8 cellular contexts compared by ENCODE assay signal in the genomic region with DNA sequence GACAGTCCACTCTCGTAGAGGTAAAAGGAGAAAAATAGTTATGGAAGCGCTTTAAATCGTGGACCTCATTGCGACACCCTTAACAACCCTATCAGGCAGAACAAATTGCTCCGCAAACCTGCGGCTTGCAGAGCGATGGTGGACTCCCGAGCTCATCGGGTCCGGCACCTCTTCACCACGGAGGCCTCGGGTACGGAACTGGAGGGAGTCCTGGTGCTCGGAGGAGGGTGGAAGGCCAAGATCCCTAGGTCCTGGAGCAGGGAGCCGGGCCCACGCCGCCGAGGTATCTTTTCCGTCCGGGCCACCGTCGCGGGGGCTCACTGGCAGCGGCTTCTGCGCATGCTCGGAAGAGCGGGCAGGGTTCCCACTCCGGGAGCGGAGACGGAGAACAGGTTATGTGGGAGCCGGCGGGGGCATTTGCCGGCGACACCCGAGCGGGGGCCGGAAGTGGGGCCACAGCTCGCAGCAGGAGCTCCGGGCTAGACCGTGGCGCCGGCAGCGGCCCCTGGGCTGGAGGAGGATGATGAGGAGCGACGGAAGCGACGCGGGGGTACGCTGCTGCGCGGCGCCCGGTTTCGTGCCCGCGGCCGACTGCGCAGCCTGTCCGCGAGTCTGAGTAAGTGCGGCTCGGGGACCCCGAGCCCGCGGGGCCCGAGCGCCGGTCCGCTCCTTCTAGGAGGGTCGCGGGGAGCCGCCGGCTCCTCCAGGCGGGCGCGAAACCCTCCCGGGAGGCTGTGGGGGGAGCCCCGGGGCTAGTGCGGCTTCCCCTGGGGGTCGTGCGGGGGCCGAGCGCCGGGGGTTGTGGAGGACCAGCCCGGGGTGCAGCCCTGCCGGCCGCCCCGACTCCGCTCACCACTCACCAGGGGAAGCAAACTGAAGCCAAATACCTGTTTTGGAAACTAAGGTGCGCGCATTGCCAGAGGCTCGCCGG. TPM values are rescaled to one million over a fixed set of nuclear protein-coding genes. Genes with fewer than 3 reads are reported as not detected.
A peak's percentile ranks its signal among the peaks of the same experiment; 100 is the strongest.
DNase-seq lines count a peak whose midpoint lies in the region; TF ChIP-seq lines count a peak whose summit lies in the region.

ABHD13 (plus strand) TSS at position 349 of the 931 bp plus-strand sequence. CDS start 10,827 bp downstream, outside the sequence.

- H2AK5ac ChIP-seq in mesendoderm (ENCODE audit: low read length) = no peak within 1 kb of the TSS

- peak within 1 kb of the TSS; percentile 98 for H3K18ac ChIP-seq in mesendoderm (ENCODE audit: low read length)

- H3K79me1 ChIP-seq in mesendoderm (ENCODE audit: low read length) = peaks cover 6% of the 10 kb centered on the region

- no peak within 1 kb of the TSS for H3K23ac ChIP-seq in mesendoderm (ENCODE audit: low read length)

- H3K9ac ChIP-seq in endocrine pancreas (ENCODE audit: control insufficient read depth, insufficient read depth, low read length) = peak within 1 kb of the TSS; percentile 97
- peak within 1 kb of the TSS; percentile 83 for H3K9ac ChIP-seq in mesendoderm (ENCODE audit: low read length)

- no peak within 1 kb of the TSS for H2BK15ac ChIP-seq in mesendoderm (replicated peaks; ENCODE audit: low read depth)

- H3K4me2 ChIP-seq in mesendoderm (ENCODE audit: low read length) = peak within 1 kb of the TSS; percentile 79

- peak within 1 kb of the TSS; percentile 73 for H3K27ac ChIP-seq in mesendoderm (ENCODE audit: low read depth, low read length)

- no peaks in the 10 kb centered on the region for H3K27me3 ChIP-seq in endocrine pancreas (ENCODE audit: control insufficient read depth, insufficient read depth, low read length)
- no peaks in the 10 kb centered on the region for H3K27me3 ChIP-seq in mesendoderm (ENCODE audit: insufficient read depth, low read length, poor library complexity)

- DNase-seq in COR-L47 (lab: John Stamatoyannopoulos, UW) (peak; percentile 98), GM20000 (ENCODE audit: low spot score) (peak; percentile 97), HS-5 (ENCODE audit: low read depth) (peak; percentile 48), NOMO-1 (lab: John Stamatoyannopoulos, UW; ENCODE audit: unreplicated experiment in 2 of 2) (peak; percentile 78 to 81), mesendoderm (peak; percentile 96)
- peak; percentile 83 to 84 (median 84) for DNase-seq in activated CD8-positive, alpha-beta memory T cell treated with anti-CD3 and anti-CD28 coated beads for 48 hours (ENCODE audit: low read depth in 2 of 3, low spot score in 2 of 3)
- peak; percentile 85 for DNase-seq in stimulated activated CD8-positive, alpha-beta memory T cell treated with anti-CD3 and anti-CD28 coated beads, Interleukin-12 subunit alpha, Interleukin-12 subunit beta, amount 100 ng/mL, for 4 hours (ENCODE audit: low read depth)

- H2BK120ac ChIP-seq in mesendoderm (ENCODE audit: low read depth, low read length) = no peak within 1 kb of the TSS

- peaks cover 19% of the 10 kb centered on the region for H3K79me2 ChIP-seq in mesendoderm (ENCODE audit: control insufficient read depth, insufficient read depth, low read length)

- no peak within 1 kb of the TSS for H2BK5ac ChIP-seq in mesendoderm (ENCODE audit: low read length)

- H3K56ac ChIP-seq in mesendoderm (ENCODE audit: low read length) = peak within 1 kb of the TSS; percentile 94

- H4K8ac ChIP-seq in mesendoderm (ENCODE audit: low read depth, low read length) = peak within 1 kb of the TSS; percentile 87

- no peaks in the 10 kb centered on the region for H3K36me3 ChIP-seq in endocrine pancreas (ENCODE audit: control insufficient read depth, insufficient read depth, low read length)
- no peaks in the 10 kb centered on the region for H3K36me3 ChIP-seq in mesendoderm (ENCODE audit: control insufficient read depth, insufficient read depth, low read length)

- H3K9me3 ChIP-seq in endocrine pancreas (ENCODE audit: control insufficient read depth, low read length) = no peaks in the 10 kb centered on the region

- WGBS in mesendoderm (ENCODE audit: extremely low coverage, insufficient coverage, low lambda C conversion rate) = no CpG with 5 or more reads among the region's 93 CpGs

- peak within 1 kb of the TSS; percentile 98 for H3K4me3 ChIP-seq in endocrine pancreas (ENCODE audit: control insufficient read depth, insufficient read depth, low read length)
- peak within 1 kb of the TSS; percentile 74 for H3K4me3 ChIP-seq in mesendoderm (ENCODE audit: low read length)

- no peak within 1 kb of the TSS for H4K5ac ChIP-seq in mesendoderm (ENCODE audit: low read length)

- H3K4ac ChIP-seq in mesendoderm (ENCODE audit: low read depth, low read length) = peak within 1 kb of the TSS; percentile 78

- H3K4me1 ChIP-seq in endocrine pancreas (ENCODE audit: control insufficient read depth, insufficient read depth, low read length) = peaks cover 39% of the 10 kb centered on the region
- H3K4me1 ChIP-seq in mesendoderm (ENCODE audit: control insufficient read depth, low read depth, low read length) = no peaks in the 10 kb centered on the region

- no peak for TF ChIP-seq CTCF in GM20000 (IDR thresholded peaks at IDR 0.05; ENCODE audit: extremely low read depth, missing control alignments)

RNA-seq across cellular contexts. Expression of gene ABHD13, which starts in this region (rescaled TPM):
- 5.3 TPM for polyA plus RNA-seq in mesendoderm (2013, experiment 1 of 2)
- 5.1 TPM for polyA plus RNA-seq in mesendoderm (2013, experiment 2 of 2)

Comparison
In these comparisons a context has a peak if more than half of its experiments do, and no peak if none do; other contexts are left out.
1. Peak in every context shown above with its lines: DNase-seq, H3K4me3 ChIP-seq and H3K27ac ChIP-seq.
2. DNase-seq: peak in every context shown above with its lines; median percentile 98 in COR-L47; 97 in GM20000; 96 in mesendoderm; 85 in stimulated activated CD8-positive, alpha-beta memory T cell treated with anti-CD3 and anti-CD28 coated beads, Interleukin-12 subunit alpha, Interleukin-12 subunit beta, amount 100 ng/mL, for 4 hours; 84 in activated CD8-positive, alpha-beta memory T cell treated with anti-CD3 and anti-CD28 coated beads for 48 hours; 80 in NOMO-1; 48 in HS-5.